ENCODE assay signal across 1 cellular context in the genomic region with DNA sequence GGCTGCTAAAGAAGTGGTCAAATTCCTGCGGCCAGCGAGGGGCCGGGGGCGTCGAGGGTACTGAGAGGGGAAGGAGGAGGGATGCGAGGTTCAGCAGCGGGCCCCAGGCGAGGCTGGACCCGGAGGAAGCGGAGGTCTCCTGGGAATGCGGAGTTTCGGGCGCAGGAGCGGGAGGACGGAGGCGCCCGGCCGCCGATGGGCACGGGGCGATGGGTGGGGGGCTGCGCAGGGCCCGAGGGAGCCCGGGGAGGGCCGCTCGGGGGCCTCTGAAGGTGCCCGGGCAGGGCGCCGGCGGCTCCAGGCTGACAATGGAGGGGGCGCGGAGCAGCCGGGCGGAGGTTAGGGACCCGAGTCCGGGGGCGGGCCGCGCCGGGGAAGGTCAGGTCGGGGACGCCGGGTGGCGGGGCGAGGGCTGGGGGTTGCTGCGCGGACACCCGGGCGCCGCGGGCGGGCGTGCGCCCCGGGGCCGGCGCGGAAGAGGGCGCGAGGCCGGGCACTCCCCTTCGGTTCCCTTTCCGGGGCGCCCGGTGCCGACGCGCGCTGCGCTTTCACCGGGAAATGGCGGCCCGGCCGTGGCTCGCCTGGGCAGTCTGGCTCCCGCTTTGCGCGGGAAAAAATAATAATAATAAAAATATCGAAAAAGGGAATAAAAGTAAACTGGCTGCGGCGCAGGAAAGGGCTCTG.
TF ChIP-seq lines count a peak whose summit lies in the region.

No MANE protein-coding gene starts in this region.

TF ChIP-seq in liver, 16 proteins besides CTCF, POLR2A, EP300 and RAD21 (continued from another document):
- TF ChIP-seq, protein P1, sequence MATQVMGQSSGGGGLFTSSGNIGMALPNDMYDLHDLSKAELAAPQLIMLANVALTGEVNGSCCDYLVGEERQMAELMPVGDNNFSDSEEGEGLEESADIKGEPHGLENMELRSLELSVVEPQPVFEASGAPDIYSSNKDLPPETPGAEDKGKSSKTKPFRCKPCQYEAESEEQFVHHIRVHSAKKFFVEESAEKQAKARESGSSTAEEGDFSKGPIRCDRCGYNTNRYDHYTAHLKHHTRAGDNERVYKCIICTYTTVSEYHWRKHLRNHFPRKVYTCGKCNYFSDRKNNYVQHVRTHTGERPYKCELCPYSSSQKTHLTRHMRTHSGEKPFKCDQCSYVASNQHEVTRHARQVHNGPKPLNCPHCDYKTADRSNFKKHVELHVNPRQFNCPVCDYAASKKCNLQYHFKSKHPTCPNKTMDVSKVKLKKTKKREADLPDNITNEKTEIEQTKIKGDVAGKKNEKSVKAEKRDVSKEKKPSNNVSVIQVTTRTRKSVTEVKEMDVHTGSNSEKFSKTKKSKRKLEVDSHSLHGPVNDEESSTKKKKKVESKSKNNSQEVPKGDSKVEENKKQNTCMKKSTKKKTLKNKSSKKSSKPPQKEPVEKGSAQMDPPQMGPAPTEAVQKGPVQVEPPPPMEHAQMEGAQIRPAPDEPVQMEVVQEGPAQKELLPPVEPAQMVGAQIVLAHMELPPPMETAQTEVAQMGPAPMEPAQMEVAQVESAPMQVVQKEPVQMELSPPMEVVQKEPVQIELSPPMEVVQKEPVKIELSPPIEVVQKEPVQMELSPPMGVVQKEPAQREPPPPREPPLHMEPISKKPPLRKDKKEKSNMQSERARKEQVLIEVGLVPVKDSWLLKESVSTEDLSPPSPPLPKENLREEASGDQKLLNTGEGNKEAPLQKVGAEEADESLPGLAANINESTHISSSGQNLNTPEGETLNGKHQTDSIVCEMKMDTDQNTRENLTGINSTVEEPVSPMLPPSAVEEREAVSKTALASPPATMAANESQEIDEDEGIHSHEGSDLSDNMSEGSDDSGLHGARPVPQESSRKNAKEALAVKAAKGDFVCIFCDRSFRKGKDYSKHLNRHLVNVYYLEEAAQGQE (IDR thresholded peaks at IDR 0.05) = no peak
- no peak for TF ChIP-seq FOXA2 (IDR thresholded peaks at IDR 0.05)
- no peak for TF ChIP-seq HNF4A (conservative IDR thresholded peaks at IDR 0.05)
- no peak for TF ChIP-seq EGR1 (IDR thresholded peaks at IDR 0.05; ENCODE audit: low read depth in 2 of 2)
- TF ChIP-seq GABPA (IDR thresholded peaks at IDR 0.05 in 1 of 2, conservative IDR thresholded peaks at IDR 0.05 in 1 of 2) = no peak
- no peak for TF ChIP-seq FOXA1 (IDR thresholded peaks at IDR 0.05)
TF ChIP-seq in liver: peak in this region for 0.
